In genomic region chr3:105369501-105370371, GRCh38 we compare ENCODE assay signal across 8 cellular contexts. TPM values are rescaled to one million over a fixed set of nuclear protein-coding genes. Genes with fewer than 3 reads are reported as not detected.
DNase-seq lines count a peak whose midpoint lies in the region; FAIRE-seq and TF ChIP-seq lines count a peak whose summit lies in the region.

No MANE protein-coding gene starts in this region.

- POLR2A ChIA-PET in SK-N-SH (lab: Yijun Ruan, JAX) = no interaction called here

- TF ChIP-seq EP300 in SK-N-SH (IDR thresholded peaks at IDR 0.05; ENCODE audit: borderline replicate concordance in 1 of 2, low read depth in 1 of 2, low read length in 1 of 2) = no peak; a peak in 1 of 4 replicates

- H3K4me2 ChIP-seq in SK-N-SH (peak overlapping the region; percentile 87), astrocyte (ENCODE audit: low read length) (peak overlapping the region; percentile 94)

- no peaks in the 10 kb centered on the region for H3K27me3 Mint-ChIP-seq in astrocyte (ENCODE audit: low read depth, unreplicated experiment)

- H3K9me3 ChIP-seq in HAP-1 (no peaks in the 10 kb centered on the region), MG63 (no peaks in the 10 kb centered on the region), SK-N-SH (no peaks in the 10 kb centered on the region), astrocyte (ENCODE audit: insufficient read depth, low read depth, low read length) (no peaks in the 10 kb centered on the region)

- H3K79me2 ChIP-seq in SK-N-SH (ENCODE audit: insufficient read depth) (peaks cover 80% of the 10 kb centered on the region), astrocyte (ENCODE audit: insufficient read depth, low read length) (peaks cover 80% of the 10 kb centered on the region)

- peak; percentile 64 for FAIRE-seq in astrocyte (lab: Jason Lieb, UNC)

- CTCF ChIA-PET in SK-N-SH (lab: Yijun Ruan, JAX) = interaction anchor here (0.6 to 8.2 kb wide), 19 partner anchors 10 to 1567 kb away, joined by 3 to 63 read pairs (median 3); no protein-coding TSS in a partner anchor

- H3K4me1 Mint-ChIP-seq in astrocyte (ENCODE audit: low read depth, unreplicated experiment) = peaks cover 34% of the 10 kb centered on the region

- H3K27ac ChIP-seq in SK-N-SH (ENCODE audit: low read depth in 2 of 2, low read length in 1 of 2) (peak overlapping the region; percentile 79 to 93), astrocyte (ENCODE audit: low read depth, low read length) (peak overlapping the region; percentile 93)

- WGBS in SK-N-SH (ENCODE audit: low lambda C conversion rate) = 1% methylated on average over 21 of the region's 22 CpGs

- H3K36me3 ChIP-seq in GM06990 (ENCODE audit: control insufficient read depth, insufficient read depth, low read length) (no peaks in the 10 kb centered on the region), HAP-1 (replicated peaks) (no peaks in the 10 kb centered on the region), MG63 (0 out of 2 replicates have a peak, but pooled peaks cover 1% of the 10 kb centered on the region), SK-N-SH (replicated peaks in 1 of 2; ENCODE audit: control insufficient read depth in 1 of 2, insufficient read depth in 2 of 2, low read length in 1 of 2) (peaks cover under 1 to 26% of the 10 kb centered on the region in 2 experiments), astrocyte (ENCODE audit: insufficient read depth, low read length) (no peaks in the 10 kb centered on the region)

- H3F3A ChIP-seq in SK-N-SH (replicated peaks; ENCODE audit: insufficient read depth) = peaks cover 32% of the 10 kb centered on the region

- DNase-seq in GM06990 (ENCODE audit: extremely low read depth, insufficient read length) (peak; percentile 82), HAP-1 (ENCODE audit: low spot score in 2 of 2) (peak; percentile 58 to 76), MG63 (peak; percentile 91), SK-N-SH (peak; percentile 47), astrocyte (ENCODE audit: low read depth) (peak; percentile 69), hippocampal formation (lab: John Stamatoyannopoulos, UW) (peak; percentile 74 to 93), putamen (ENCODE audit: low spot score) (peak; percentile 84), GM19238 (ENCODE audit: insufficient read length, low spot score) (no peak)

- peak overlapping the region; percentile 80 for H3K4me3 ChIP-seq in GM06990 (replicated peaks; ENCODE audit: low read depth, low read length)
- peak overlapping the region; percentile 37 for H3K4me3 ChIP-seq in HAP-1
- H3K4me3 ChIP-seq in MG63 = peak overlapping the region; percentile 67
- peak overlapping the region; percentile 94 to 99 for H3K4me3 ChIP-seq in SK-N-SH (ENCODE audit: low read depth in 2 of 2, low read length in 1 of 2)
- peak overlapping the region; percentile 90 for H3K4me3 ChIP-seq in astrocyte (ENCODE audit: insufficient read depth, low read depth, low read length)

- H3K4me1 ChIP-seq in HAP-1 (no peaks in the 10 kb centered on the region; the same call in 1 of the 2 replicates), SK-N-SH (ENCODE audit: control insufficient read depth in 1 of 2, insufficient read depth in 2 of 2, low read depth in 1 of 2, low read length in 1 of 2) (peaks cover 10 to 11% of the 10 kb centered on the region in 2 experiments; a peak in 2 of 4 replicates), astrocyte (ENCODE audit: insufficient read depth, low read length) (peaks cover 12% of the 10 kb centered on the region)

- no peaks in the 10 kb centered on the region for H3K27me3 ChIP-seq in GM06990 (replicated peaks; ENCODE audit: control insufficient read depth, insufficient read depth, low read length)
- H3K27me3 ChIP-seq in HAP-1 (ENCODE audit: low read depth) = no peaks in the 10 kb centered on the region
- H3K27me3 ChIP-seq in MG63 = no peaks in the 10 kb centered on the region
- no peaks in the 10 kb centered on the region for H3K27me3 ChIP-seq in SK-N-SH (ENCODE audit: insufficient read depth)
- H3K27me3 ChIP-seq in astrocyte (ENCODE audit: insufficient read depth, low read length) = no peaks in the 10 kb centered on the region

- in situ Hi-C loops in HAP-1 (cut with MboI; ENCODE audit: low sequenced_read_pairs) = no loop called here

- H3K9ac ChIP-seq in SK-N-SH (peak overlapping the region; percentile 82), astrocyte (ENCODE audit: low read length) (peak overlapping the region; percentile 97)

- peak overlapping the region; percentile 97 for H3K27ac Mint-ChIP-seq in astrocyte (ENCODE audit: unreplicated experiment)

- H2AFZ ChIP-seq in SK-N-SH (ENCODE audit: low read depth) = peak overlapping the region; percentile 75
- peak overlapping the region; percentile 55 for H2AFZ ChIP-seq in astrocyte (ENCODE audit: low read depth, low read length)

- peak; percentile 88 for TF ChIP-seq RAD21 in SK-N-SH (IDR thresholded peaks at IDR 0.05; ENCODE audit: low read length)

- H3K9me2 ChIP-seq in SK-N-SH = no peaks in the 10 kb centered on the region

- peak overlapping the region; percentile 96 for H3K4me3 Mint-ChIP-seq in astrocyte (ENCODE audit: unreplicated experiment)

- H3K9me3 Mint-ChIP-seq in astrocyte (ENCODE audit: unreplicated experiment) = no peaks in the 10 kb centered on the region

- 0 out of 2 replicates have a peak, but pooled peaks cover 4% of the 10 kb centered on the region for H4K20me1 ChIP-seq in SK-N-SH (ENCODE audit: insufficient read depth)
- no peaks in the 10 kb centered on the region for H4K20me1 ChIP-seq in astrocyte (ENCODE audit: insufficient read depth, low read length)

- H3K36me3 Mint-ChIP-seq in astrocyte (ENCODE audit: low read depth, unreplicated experiment) = peaks cover 3% of the 10 kb centered on the region

- TF ChIP-seq CTCF in GM06990 (IDR thresholded peaks at IDR 0.05; ENCODE audit: insufficient read depth, low read length, poor library complexity, severe bottlenecking) (peak; percentile 74), SK-N-SH (IDR thresholded peaks at IDR 0.05) (peak; percentile 91), astrocyte (IDR thresholded peaks at IDR 0.05; ENCODE audit: insufficient read depth, low read depth, low read length) (peak; percentile 93)

TF ChIP-seq in SK-N-SH, 30 proteins besides CTCF, POLR2A, EP300 and RAD21 (continues in another document):
- no peak for TF ChIP-seq RFX5 (IDR thresholded peaks at IDR 0.05; ENCODE audit: low read length)
- peak; percentile 35; the same call in 1 of the 2 replicates for TF ChIP-seq YY1 (IDR thresholded peaks at IDR 0.05; ENCODE audit: low read depth)
- no peak for TF ChIP-seq FOSL2 (IDR thresholded peaks at IDR 0.05; ENCODE audit: borderline replicate concordance, low read depth)
- TF ChIP-seq MEF2A (IDR thresholded peaks at IDR 0.05; ENCODE audit: borderline replicate concordance, low read depth) = no peak
- no peak for TF ChIP-seq FOXJ3 (CRISPR knock-in tag; IDR thresholded peaks at IDR 0.05)
- no peak for TF ChIP-seq RXRA (IDR thresholded peaks at IDR 0.05; ENCODE audit: borderline replicate concordance, low read depth)
- TF ChIP-seq, protein P1, sequence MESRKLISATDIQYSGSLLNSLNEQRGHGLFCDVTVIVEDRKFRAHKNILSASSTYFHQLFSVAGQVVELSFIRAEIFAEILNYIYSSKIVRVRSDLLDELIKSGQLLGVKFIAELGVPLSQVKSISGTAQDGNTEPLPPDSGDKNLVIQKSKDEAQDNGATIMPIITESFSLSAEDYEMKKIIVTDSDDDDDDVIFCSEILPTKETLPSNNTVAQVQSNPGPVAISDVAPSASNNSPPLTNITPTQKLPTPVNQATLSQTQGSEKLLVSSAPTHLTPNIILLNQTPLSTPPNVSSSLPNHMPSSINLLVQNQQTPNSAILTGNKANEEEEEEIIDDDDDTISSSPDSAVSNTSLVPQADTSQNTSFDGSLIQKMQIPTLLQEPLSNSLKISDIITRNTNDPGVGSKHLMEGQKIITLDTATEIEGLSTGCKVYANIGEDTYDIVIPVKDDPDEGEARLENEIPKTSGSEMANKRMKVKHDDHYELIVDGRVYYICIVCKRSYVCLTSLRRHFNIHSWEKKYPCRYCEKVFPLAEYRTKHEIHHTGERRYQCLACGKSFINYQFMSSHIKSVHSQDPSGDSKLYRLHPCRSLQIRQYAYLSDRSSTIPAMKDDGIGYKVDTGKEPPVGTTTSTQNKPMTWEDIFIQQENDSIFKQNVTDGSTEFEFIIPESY (IDR thresholded peaks at IDR 0.05; ENCODE audit: borderline replicate concordance, low read depth) = no peak
- TF ChIP-seq, protein P2, sequence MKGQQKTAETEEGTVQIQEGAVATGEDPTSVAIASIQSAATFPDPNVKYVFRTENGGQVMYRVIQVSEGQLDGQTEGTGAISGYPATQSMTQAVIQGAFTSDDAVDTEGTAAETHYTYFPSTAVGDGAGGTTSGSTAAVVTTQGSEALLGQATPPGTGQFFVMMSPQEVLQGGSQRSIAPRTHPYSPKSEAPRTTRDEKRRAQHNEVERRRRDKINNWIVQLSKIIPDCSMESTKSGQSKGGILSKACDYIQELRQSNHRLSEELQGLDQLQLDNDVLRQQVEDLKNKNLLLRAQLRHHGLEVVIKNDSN (IDR thresholded peaks at IDR 0.05; ENCODE audit: borderline replicate concordance, low read depth) = no peak
- no peak; the same call in 1 of the 2 replicates for TF ChIP-seq POLR2AphosphoS5 (IDR thresholded peaks at IDR 0.05; ENCODE audit: low read depth, low read length)
- TF ChIP-seq GABPA (IDR thresholded peaks at IDR 0.05; ENCODE audit: low read depth) = peak; percentile 35; the same call in 1 of the 2 replicates
- TF ChIP-seq GATA2 (CRISPR knock-in tag; IDR thresholded peaks at IDR 0.05) = peak; percentile 33
- TF ChIP-seq ELF1 (IDR thresholded peaks at IDR 0.05) = no peak
- no peak for TF ChIP-seq CHD2 (IDR thresholded peaks at IDR 0.05; ENCODE audit: low read length, partially characterized antibody)
- TF ChIP-seq SIN3A (IDR thresholded peaks at IDR 0.05; ENCODE audit: borderline replicate concordance, low read depth, low read length) = no peak
- no peak for TF ChIP-seq NRF1 (IDR thresholded peaks at IDR 0.05; ENCODE audit: low read depth, low read length)
- TF ChIP-seq TCF12 (IDR thresholded peaks at IDR 0.05) = peak; percentile 21; the same call in 1 of the 2 replicates
- TF ChIP-seq, protein P3, sequence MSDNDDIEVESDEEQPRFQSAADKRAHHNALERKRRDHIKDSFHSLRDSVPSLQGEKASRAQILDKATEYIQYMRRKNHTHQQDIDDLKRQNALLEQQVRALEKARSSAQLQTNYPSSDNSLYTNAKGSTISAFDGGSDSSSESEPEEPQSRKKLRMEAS (IDR thresholded peaks at IDR 0.05; ENCODE audit: low read depth) = peak; percentile 49; the same call in 1 of the 2 replicates
- TF ChIP-seq TAF1 (IDR thresholded peaks at IDR 0.05; ENCODE audit: borderline replicate concordance, low read depth, low read length) = peak; percentile 14; the same call in 1 of the 2 replicates
- TF ChIP-seq NFIC (IDR thresholded peaks at IDR 0.05; ENCODE audit: borderline replicate concordance) = peak; percentile 35; the same call in 1 of the 2 replicates
- no peak for TF ChIP-seq FOXM1 (IDR thresholded peaks at IDR 0.05; ENCODE audit: low read depth)

RNA-seq across cellular contexts. Expression of gene ALCAM, which starts 3.0 kb away (rescaled TPM):
- total RNA-seq in MG63 (2014; rRNA removed; shearing (Covaris generic); ENCODE audit: low replicate concordance) = 36.9 and 44.5 TPM in 2 replicates
- polyA plus RNA-seq in SK-N-SH (2012; rRNA removed) = 58.3 and 87.2 TPM in 2 replicates
- 80.1 and 85.7 TPM in 2 replicates for polyA plus RNA-seq in SK-N-SH (2012; cell fraction: cytosol; rRNA removed)
- 46.5 and 91.5 TPM in 2 replicates for polyA plus RNA-seq in SK-N-SH (2012; cell fraction: nucleus; rRNA removed)
- total RNA-seq in astrocyte = 137 and 154 TPM in 2 replicates

Comparison
In these comparisons a context has a peak if more than half of its experiments do, and no peak if none do; other contexts are left out.
1. H3K4me3 ChIP-seq: peak in every context shown above with its lines; median percentile 96 in SK-N-SH; 90 in astrocyte; 80 in GM06990; 67 in MG63; 37 in HAP-1.